Comparison of ENCODE assay signal across 10 cellular contexts in the genomic region with DNA sequence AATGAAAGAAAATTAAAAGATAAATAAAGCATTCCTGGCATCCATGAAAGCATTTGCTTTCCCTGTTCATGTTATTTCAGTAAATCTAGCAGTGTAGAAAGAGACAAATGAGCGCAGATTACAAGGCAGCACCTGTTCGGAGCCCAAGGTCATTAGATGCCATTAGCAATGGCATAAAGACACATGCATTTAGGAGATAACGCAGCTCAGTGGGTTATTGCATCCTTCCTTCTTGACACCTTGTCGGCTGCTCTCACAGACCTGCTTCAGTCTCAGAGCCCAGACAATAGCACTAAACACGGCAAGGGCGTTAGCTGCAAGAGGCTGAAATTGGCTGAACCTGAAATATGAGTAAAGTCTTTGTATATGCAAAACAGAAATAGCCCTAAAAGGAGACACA.
"Had no signal": no experiment of that assay in that cellular context is flagged by ENCODE, and none has a peak within 500 bp of the region (broad histone marks: within the 10 kb centered on the region; RNA-seq: fewer than 3 reads in every experiment).

No MANE protein-coding gene starts in this region.

- H3K4me3 Mint-ChIP-seq: activated CD4-positive, alpha-beta memory T cell treated with anti-CD3 and anti-CD28 coated beads for 36 hours; activated naive CD4-positive, alpha-beta T cell treated with anti-CD3 and anti-CD28 coated beads for 36 hours; neural progenitor cell had no signal

- H3K27me3 Mint-ChIP-seq: activated CD4-positive, alpha-beta memory T cell treated with anti-CD3 and anti-CD28 coated beads for 36 hours had no signal

- H3K4me1 Mint-ChIP-seq: neural progenitor cell had no signal

- DNase-seq: activated CD4-positive, alpha-beta memory T cell treated with anti-CD3 and anti-CD28 coated beads for 36 hours; activated CD4-positive, CD25-positive, alpha-beta regulatory T cell; activated naive CD4-positive, alpha-beta T cell treated with anti-CD3 and anti-CD28 coated beads for 36 hours; effector memory CD4-positive, alpha-beta T cell; erythroblast; ovary; stimulated activated CD4-positive, alpha-beta T cell treated with anti-CD3 and anti-CD28 coated beads, Interleukin-2, amount 100 ng/mL, for 48 hours; T-helper 1 cell; thyroid gland had no signal

- H3K36me3 Mint-ChIP-seq: neural progenitor cell had no signal

- H3K27ac Mint-ChIP-seq: activated CD4-positive, alpha-beta memory T cell treated with anti-CD3 and anti-CD28 coated beads for 36 hours; activated naive CD4-positive, alpha-beta T cell treated with anti-CD3 and anti-CD28 coated beads for 36 hours; neural progenitor cell had no signal

- H3K9me3 Mint-ChIP-seq: activated CD4-positive, alpha-beta memory T cell treated with anti-CD3 and anti-CD28 coated beads for 36 hours; activated naive CD4-positive, alpha-beta T cell treated with anti-CD3 and anti-CD28 coated beads for 36 hours; neural progenitor cell had no signal
